1 cellular context compared by ENCODE assay signal in genomic region chr1:156212130-156212529, GRCh38.
TF ChIP-seq lines count a peak whose summit lies in the region.

No MANE protein-coding gene starts in this region.

TF ChIP-seq in GM23338, 12 proteins besides CTCF, POLR2A, EP300 and RAD21 (continued from another document):
- no peak for TF ChIP-seq ZNF462 (CRISPR knock-in tag; IDR thresholded peaks at IDR 0.05)
- no peak for TF ChIP-seq ZNF114 (CRISPR knock-in tag; IDR thresholded peaks at IDR 0.05)
- no peak for TF ChIP-seq CREB1 (CRISPR knock-in tag; IDR thresholded peaks at IDR 0.05; ENCODE audit: low read depth)
